In genomic region chrX:65769564-65770292, GRCh38 we compare ENCODE assay signal across 17 cellular contexts.
DNase-seq lines count a peak whose midpoint lies in the region; ATAC-seq, FAIRE-seq and TF ChIP-seq lines count a peak whose summit lies in the region.
"Had no signal": no experiment of that assay in that cellular context is flagged by ENCODE, and none has a peak within 500 bp of the region (broad histone marks: within the 10 kb centered on the region; RNA-seq: fewer than 3 reads in every experiment).

No MANE protein-coding gene starts in this region.

- no peaks in the 10 kb centered on the region for H3K9me3 ChIP-seq in small intestine (ENCODE audit: control insufficient read depth, low read depth)

- intact Hi-C loops in left colon (cut with DNase I, micrococcal nuclease) = no loop called here

- 36 to 71% (median 59%) methylated on average over 3 of the region's 3 CpGs for WGBS in small intestine, 3 donors

- DNase-seq in GM12891 (ENCODE audit: insufficient read length, low spot score) = no peak
- DNase-seq in KBM-7 = peak; percentile 57
- no peak for DNase-seq in left colon
- DNase-seq in small intestine = peak; percentile 69
- DNase-seq in globus pallidus (ENCODE audit: low spot score) = no peak
- DNase-seq: C1 segment of cervical spinal cord; Calu3; CD4-positive, alpha-beta memory T cell; COR-L47; DMS53; DMS79 treated with DMSO at 0.1 percent for 48 hours; GOT3; HCEC 1CT had no signal

- peak; percentile 58 for FAIRE-seq in GM12891 (lab: Jason Lieb, UNC)
- peak; percentile 19 for FAIRE-seq in small intestine (lab: Jason Lieb, UNC)
- FAIRE-seq: H54 had no signal

- H3K4me1 ChIP-seq in small intestine (ENCODE audit: control insufficient read depth in 2 of 2, insufficient read depth in 1 of 2, low read depth in 1 of 2, low read length in 1 of 2) = no peaks in the 10 kb centered on the region

- in situ Hi-C loops in KBM-7 (cut with MboI; ENCODE audit: low pct_unique_long_range_greater_than_20kb, low sequenced_read_pairs) = no loop called here

- H3K4me3 ChIP-seq in small intestine (ENCODE audit: low read depth in 1 of 2, low read length in 2 of 2) = no peak overlapping the region

- H3K27ac ChIP-seq in small intestine (ENCODE audit: low read depth in 1 of 2, low read length in 1 of 2) = no peak overlapping the region

- H3K36me3 ChIP-seq in small intestine (ENCODE audit: control insufficient read depth in 2 of 2, insufficient read depth in 2 of 2, low read length in 2 of 2) = no peaks in the 10 kb centered on the region

- no peaks in the 10 kb centered on the region for H3K27me3 ChIP-seq in small intestine (ENCODE audit: control insufficient read depth in 2 of 2, insufficient read depth in 2 of 2, low read length in 2 of 2)

- peak; percentile 91 for ATAC-seq in left colon
- ATAC-seq in HG02870 (IDR thresholded peaks at IDR 0.05; ENCODE audit: unreplicated experiment) = no peak
- ATAC-seq in GM19467 (IDR thresholded peaks at IDR 0.05; ENCODE audit: unreplicated experiment) = no peak
- ATAC-seq in HG03520 (IDR thresholded peaks at IDR 0.05; ENCODE audit: unreplicated experiment) = no peak

- TF ChIP-seq POLR2A in GM12891 (IDR thresholded peaks at IDR 0.05; ENCODE audit: low read depth, low read length) = no peak

TF ChIP-seq in GM12891, 5 proteins besides CTCF, POLR2A, EP300 and RAD21:
- no peak for TF ChIP-seq SPI1 (IDR thresholded peaks at IDR 0.05; ENCODE audit: low read depth, low read length)
- TF ChIP-seq POLR2AphosphoS5 (IDR thresholded peaks at IDR 0.05; ENCODE audit: low read depth, low read length) = no peak
- no peak for TF ChIP-seq TAF1 (IDR thresholded peaks at IDR 0.05; ENCODE audit: low read depth, low read length)
- TF ChIP-seq PAX5 (IDR thresholded peaks at IDR 0.05; ENCODE audit: insufficient read depth, low read length, severe bottlenecking) = no peak
- no peak for TF ChIP-seq POU2F2 (IDR thresholded peaks at IDR 0.05; ENCODE audit: low read depth, low read length)

Comparison
In these comparisons a context has a peak if more than half of its experiments do, and no peak if none do; other contexts are left out.
1. DNase-seq: peak in KBM-7 (single experiment) and small intestine (single experiment); none in GM12891 (single experiment), left colon (0 of 2) and globus pallidus (single experiment).